Comparison of ENCODE assay signal across 1 cellular context in the genomic region with DNA sequence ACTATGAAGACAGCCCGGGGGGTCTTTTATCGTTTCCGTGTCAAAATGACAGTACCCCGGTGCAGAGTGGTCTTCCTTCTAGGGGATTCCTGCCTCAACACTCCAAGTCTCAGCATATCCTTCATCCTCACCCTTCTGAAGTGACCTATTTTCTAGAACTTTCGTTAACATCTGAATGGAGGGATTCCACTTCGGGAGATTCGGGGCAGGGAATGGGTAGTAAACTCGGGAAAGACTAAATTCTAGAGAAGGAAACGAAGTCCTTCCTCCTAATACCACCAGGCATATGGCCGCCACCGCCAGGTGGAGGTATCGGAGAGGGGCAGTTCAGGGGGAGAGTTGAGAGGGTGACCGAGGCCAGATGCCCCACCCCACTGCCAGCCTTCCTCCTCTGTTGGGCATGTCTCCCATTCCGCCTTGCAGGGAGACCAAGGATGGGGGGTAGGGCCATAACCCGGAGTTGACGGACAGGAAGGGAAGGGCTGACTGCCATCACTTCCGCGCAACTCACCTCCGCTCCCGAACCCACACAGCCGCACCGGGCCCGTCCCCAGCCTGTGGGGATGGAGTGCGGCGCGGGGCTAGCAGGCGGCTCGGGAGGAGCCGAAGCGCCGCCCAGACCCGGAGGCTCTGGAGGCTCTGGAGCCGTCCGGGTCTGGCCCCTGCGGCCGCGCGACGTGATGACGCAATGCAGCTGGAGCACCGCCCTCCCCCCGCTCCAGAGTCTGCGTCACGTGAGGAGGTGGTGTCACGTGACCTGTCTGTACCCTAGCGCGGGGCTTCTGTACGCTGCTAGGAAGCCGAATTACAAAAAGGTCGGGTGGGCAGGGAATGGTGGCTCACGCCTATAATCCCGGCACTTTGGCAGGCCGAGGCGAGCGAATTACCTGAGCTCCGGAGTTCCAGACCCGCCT.
TF ChIP-seq lines count a peak whose summit lies in the region.

A gene (minus strand): TSS at position 657 of the 914 bp plus-strand sequence. CDS start 2,072 bp downstream, outside the sequence.

TF ChIP-seq in SK-N-SH, 30 proteins besides CTCF, POLR2A, EP300 and RAD21 (continued from another document):
- TF ChIP-seq POLR2AphosphoS5 (IDR thresholded peaks at IDR 0.05; ENCODE audit: low read depth, low read length) (peak; percentile 98), RXRA (IDR thresholded peaks at IDR 0.05; ENCODE audit: borderline replicate concordance, low read depth) (no peak), RCOR1 (IDR thresholded peaks at IDR 0.05; ENCODE audit: low read length) (peak; percentile 60; the same call in 1 of the 2 replicates), FOXJ3 (CRISPR knock-in tag; IDR thresholded peaks at IDR 0.05) (0 out of 2 replicates have a peak, but pooled peaks have one; percentile 10), CHD2 (IDR thresholded peaks at IDR 0.05; ENCODE audit: low read length, partially characterized antibody) (peak; percentile 86), TEAD4 (IDR thresholded peaks at IDR 0.05; ENCODE audit: borderline replicate concordance, insufficient read depth) (no peak; the same call in 1 of the 2 replicates), NFIC (IDR thresholded peaks at IDR 0.05; ENCODE audit: borderline replicate concordance) (no peak), MXI1 (IDR thresholded peaks at IDR 0.05; ENCODE audit: low read depth, low read length) (peak; percentile 87), GATA2 (CRISPR knock-in tag; IDR thresholded peaks at IDR 0.05) (no peak), JUND (IDR thresholded peaks at IDR 0.05) (no peak; the same call in 1 of the 2 replicates)
- TF ChIP-seq, protein P1, sequence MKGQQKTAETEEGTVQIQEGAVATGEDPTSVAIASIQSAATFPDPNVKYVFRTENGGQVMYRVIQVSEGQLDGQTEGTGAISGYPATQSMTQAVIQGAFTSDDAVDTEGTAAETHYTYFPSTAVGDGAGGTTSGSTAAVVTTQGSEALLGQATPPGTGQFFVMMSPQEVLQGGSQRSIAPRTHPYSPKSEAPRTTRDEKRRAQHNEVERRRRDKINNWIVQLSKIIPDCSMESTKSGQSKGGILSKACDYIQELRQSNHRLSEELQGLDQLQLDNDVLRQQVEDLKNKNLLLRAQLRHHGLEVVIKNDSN (IDR thresholded peaks at IDR 0.05; ENCODE audit: borderline replicate concordance, low read depth) = peak; percentile 99
- TF ChIP-seq, protein P2, sequence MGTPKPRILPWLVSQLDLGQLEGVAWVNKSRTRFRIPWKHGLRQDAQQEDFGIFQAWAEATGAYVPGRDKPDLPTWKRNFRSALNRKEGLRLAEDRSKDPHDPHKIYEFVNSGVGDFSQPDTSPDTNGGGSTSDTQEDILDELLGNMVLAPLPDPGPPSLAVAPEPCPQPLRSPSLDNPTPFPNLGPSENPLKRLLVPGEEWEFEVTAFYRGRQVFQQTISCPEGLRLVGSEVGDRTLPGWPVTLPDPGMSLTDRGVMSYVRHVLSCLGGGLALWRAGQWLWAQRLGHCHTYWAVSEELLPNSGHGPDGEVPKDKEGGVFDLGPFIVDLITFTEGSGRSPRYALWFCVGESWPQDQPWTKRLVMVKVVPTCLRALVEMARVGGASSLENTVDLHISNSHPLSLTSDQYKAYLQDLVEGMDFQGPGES (IDR thresholded peaks at IDR 0.05; ENCODE audit: low read depth, low read length) = no peak
- TF ChIP-seq, protein P3, sequence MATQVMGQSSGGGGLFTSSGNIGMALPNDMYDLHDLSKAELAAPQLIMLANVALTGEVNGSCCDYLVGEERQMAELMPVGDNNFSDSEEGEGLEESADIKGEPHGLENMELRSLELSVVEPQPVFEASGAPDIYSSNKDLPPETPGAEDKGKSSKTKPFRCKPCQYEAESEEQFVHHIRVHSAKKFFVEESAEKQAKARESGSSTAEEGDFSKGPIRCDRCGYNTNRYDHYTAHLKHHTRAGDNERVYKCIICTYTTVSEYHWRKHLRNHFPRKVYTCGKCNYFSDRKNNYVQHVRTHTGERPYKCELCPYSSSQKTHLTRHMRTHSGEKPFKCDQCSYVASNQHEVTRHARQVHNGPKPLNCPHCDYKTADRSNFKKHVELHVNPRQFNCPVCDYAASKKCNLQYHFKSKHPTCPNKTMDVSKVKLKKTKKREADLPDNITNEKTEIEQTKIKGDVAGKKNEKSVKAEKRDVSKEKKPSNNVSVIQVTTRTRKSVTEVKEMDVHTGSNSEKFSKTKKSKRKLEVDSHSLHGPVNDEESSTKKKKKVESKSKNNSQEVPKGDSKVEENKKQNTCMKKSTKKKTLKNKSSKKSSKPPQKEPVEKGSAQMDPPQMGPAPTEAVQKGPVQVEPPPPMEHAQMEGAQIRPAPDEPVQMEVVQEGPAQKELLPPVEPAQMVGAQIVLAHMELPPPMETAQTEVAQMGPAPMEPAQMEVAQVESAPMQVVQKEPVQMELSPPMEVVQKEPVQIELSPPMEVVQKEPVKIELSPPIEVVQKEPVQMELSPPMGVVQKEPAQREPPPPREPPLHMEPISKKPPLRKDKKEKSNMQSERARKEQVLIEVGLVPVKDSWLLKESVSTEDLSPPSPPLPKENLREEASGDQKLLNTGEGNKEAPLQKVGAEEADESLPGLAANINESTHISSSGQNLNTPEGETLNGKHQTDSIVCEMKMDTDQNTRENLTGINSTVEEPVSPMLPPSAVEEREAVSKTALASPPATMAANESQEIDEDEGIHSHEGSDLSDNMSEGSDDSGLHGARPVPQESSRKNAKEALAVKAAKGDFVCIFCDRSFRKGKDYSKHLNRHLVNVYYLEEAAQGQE (IDR thresholded peaks at IDR 0.05; ENCODE audit: low read depth, low read length) = no peak
